ENCODE assay signal across 20 cellular contexts in genomic region chr7:95845007-95845406, GRCh38.
"Had no signal": no experiment of that assay in that cellular context is flagged by ENCODE, and none has a peak within 500 bp of the region (broad histone marks: within the 10 kb centered on the region; RNA-seq: fewer than 3 reads in every experiment).

No MANE protein-coding gene starts in this region.

- H3K4me1 ChIP-seq: prostate gland had no signal

- H3K27ac ChIP-seq: prostate gland, skin epidermis had no signal

- FAIRE-seq: frontal cortex, keratinocyte had no signal

- H3K4me3 ChIP-seq: prostate gland, skin epidermis had no signal

- H3K36me3 ChIP-seq: prostate gland had no signal

- H3K9me3 ChIP-seq: prostate gland had no signal

- DNase-seq: activated CD4-positive, alpha-beta T cell treated with anti-CD3 and anti-CD28 coated beads for 48 hours; activated CD4-positive, CD25-positive, alpha-beta regulatory T cell; activated CD8-positive, alpha-beta T cell treated with anti-CD3 and anti-CD28 coated beads for 36 hours; activated naive CD4-positive, alpha-beta T cell treated with Interleukin-2 at 50 U/mL for 16 hours; activated naive CD8-positive, alpha-beta T cell treated with anti-CD3 and anti-CD28 coated beads, Interleukin-2, amount 10 ng/mL, durations not matched to agents 7 days and 5 days; activated T-cell treated with anti-CD3 and anti-CD28 coated beads, Interleukin-2, amount 50 U/mL, for 1 hour; anterior cingulate cortex; effector memory CD4-positive, alpha-beta T cell; hypothalamus; right cardiac atrium; stimulated activated naive CD8-positive, alpha-beta T cell treated with anti-CD3 and anti-CD28 coated beads, Interleukin-15, Interleukin-2, amounts not matched to agents 100 U/mL and 50 U/mL, for 24 hours; T-helper 1 cell; T-helper 9 cell; trophoblast cell had no signal

- ATAC-seq: activated CD8-positive, alpha-beta T cell treated with anti-CD3 and anti-CD28 coated beads for 36 hours; activated T-helper 17 cell treated with anti-CD3 and anti-CD28 coated beads, Interleukin-2, amount 50 U/mL, for 72 hours; left lobe of liver; right cardiac atrium; stimulated activated naive CD8-positive, alpha-beta T cell treated with anti-CD3 and anti-CD28 coated beads, Interleukin-15, Interleukin-2, amounts not matched to agents 100 U/mL and 50 U/mL, for 24 hours had no signal
